In the genomic region with DNA sequence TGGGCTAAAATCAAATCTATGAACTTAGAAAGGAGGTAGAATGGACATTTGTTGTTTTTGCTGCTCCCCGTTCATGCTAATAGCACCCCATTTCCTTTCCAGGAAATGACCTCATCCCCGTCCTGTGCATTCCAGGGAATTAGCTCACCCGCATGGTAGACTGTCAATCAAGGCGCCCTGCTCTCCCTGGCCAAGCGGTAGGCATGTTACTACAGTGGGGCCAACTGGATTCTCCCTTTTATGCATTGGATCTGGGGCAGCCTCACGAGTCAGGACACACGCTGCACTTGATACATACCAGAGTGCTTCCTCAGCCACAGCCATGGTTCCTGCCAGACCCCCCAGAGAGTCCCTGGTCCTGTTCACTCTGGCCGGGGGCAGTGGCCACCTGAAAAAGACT, we compare ENCODE assay signal across 14 cellular contexts.
DNase-seq lines count a peak whose midpoint lies in the region; ATAC-seq and TF ChIP-seq lines count a peak whose summit lies in the region.
"Had no signal": no experiment of that assay in that cellular context is flagged by ENCODE, and none has a peak within 500 bp of the region (broad histone marks: within the 10 kb centered on the region; RNA-seq: fewer than 3 reads in every experiment).

No MANE protein-coding gene starts in this region.

- 61 to 80% (median 73%) methylated on average over 7 to 8 of the region's 8 CpGs for WGBS in stomach, 5 donors

- H2AFZ ChIP-seq in GM23338 (peak overlapping the region; percentile 32; the same call in 1 of the 2 replicates), neural progenitor cell (replicated peaks) (no peak overlapping the region)

- no peak overlapping the region for H3K4me3 Mint-ChIP-seq in GM23338
- no peak overlapping the region for H3K4me3 Mint-ChIP-seq in neural progenitor cell

- H3K4me2 ChIP-seq in GM23338 (no peak overlapping the region), neural progenitor cell (no peak overlapping the region)

- H3K27me3 ChIP-seq in GM23338 (ENCODE audit: insufficient read depth), result no peaks in the 10 kb centered on the region
- no peaks in the 10 kb centered on the region for H3K27me3 ChIP-seq in neural progenitor cell
- H3K27me3 ChIP-seq in stomach, result no peaks in the 10 kb centered on the region
- H3K27me3 ChIP-seq: BLaER1, thyroid gland had no signal

- H3K4me3 ChIP-seq in GM23338 (no peak overlapping the region), neural progenitor cell (no peak overlapping the region), stomach (no peak overlapping the region)
- H3K4me3 ChIP-seq: BLaER1, gastroesophageal sphincter, thyroid gland had no signal

- no peak for DNase-seq in GM23338 (ENCODE audit: low spot score)
- DNase-seq in LHCN-M2 (ENCODE audit: low read depth), result peak; percentile 15
- peak; percentile 86 for DNase-seq in dermis blood vessel endothelial cell
- DNase-seq in neural progenitor cell (ENCODE audit: low spot score), result no peak
- no peak for DNase-seq in stomach
- DNase-seq: activated CD4-positive, alpha-beta T cell treated with anti-CD3 and anti-CD28 coated beads for 48 hours; caudate nucleus; NCI-H2107; thyroid gland had no signal

- TF ChIP-seq EP300 in stomach (IDR thresholded peaks at IDR 0.05), result no peak

- no peak for TF ChIP-seq CTCF in GM23338 (conservative IDR thresholded peaks at IDR 0.05; ENCODE audit: low read depth in 2 of 2)
- no peak for TF ChIP-seq CTCF in neural progenitor cell (IDR thresholded peaks at IDR 0.05)
- no peak for TF ChIP-seq CTCF in stomach (IDR thresholded peaks at IDR 0.05)

- no peaks in the 10 kb centered on the region for H3K36me3 Mint-ChIP-seq in GM23338 (ENCODE audit: low read depth)
- H3K36me3 Mint-ChIP-seq in neural progenitor cell, result peaks cover 1% of the 10 kb centered on the region

- intact Hi-C loops in stomach (cut with DNase I; ENCODE audit: low total_unique reads), result no loop called here

- H3K9me3 ChIP-seq in neural progenitor cell (ENCODE audit: low read depth) (no peaks in the 10 kb centered on the region), stomach (no peaks in the 10 kb centered on the region)
- H3K9me3 ChIP-seq: gastroesophageal sphincter, thyroid gland had no signal

- TF ChIP-seq POLR2A in stomach (IDR thresholded peaks at IDR 0.05), result no peak

- H3K27ac ChIP-seq in GM23338 (ENCODE audit: low read depth) (no peak overlapping the region), neural progenitor cell (no peak overlapping the region), stomach (peak overlapping the region in 1 of 5 donors; percentile 57)
- H3K27ac ChIP-seq: BLaER1, thyroid gland had no signal

- ATAC-seq in GM23338, result no peak
- no peak for ATAC-seq in HG03354 (IDR thresholded peaks at IDR 0.05; ENCODE audit: poor library complexity, severe bottlenecking, unreplicated experiment)
- no peak for ATAC-seq in GM18511 (IDR thresholded peaks at IDR 0.05; ENCODE audit: unreplicated experiment)

- no peak overlapping the region for H3K9ac ChIP-seq in neural progenitor cell
- H3K9ac ChIP-seq: BLaER1 had no signal

- H3K36me3 ChIP-seq in GM23338 (ENCODE audit: insufficient read depth), result no peaks in the 10 kb centered on the region
- no peaks in the 10 kb centered on the region for H3K36me3 ChIP-seq in neural progenitor cell
- no peaks in the 10 kb centered on the region for H3K36me3 ChIP-seq in stomach
- H3K36me3 ChIP-seq: BLaER1, gastroesophageal sphincter, thyroid gland had no signal

- H3K9me2 ChIP-seq in GM23338 (ENCODE audit: insufficient read depth), result peaks cover 10% of the 10 kb centered on the region

- H3F3A ChIP-seq in GM23338 (replicated peaks; ENCODE audit: low read depth) (no peaks in the 10 kb centered on the region), neural progenitor cell (ENCODE audit: low read depth) (no peaks in the 10 kb centered on the region)

- no peaks in the 10 kb centered on the region for H3K79me2 ChIP-seq in GM23338 (replicated peaks; ENCODE audit: insufficient read depth)
- H3K79me2 ChIP-seq in neural progenitor cell (ENCODE audit: low read depth), result no peaks in the 10 kb centered on the region

- H3K9me3 Mint-ChIP-seq in GM23338 (no peaks in the 10 kb centered on the region; the same call in 1 of the 3 replicates), neural progenitor cell (peaks cover 7% of the 10 kb centered on the region)
- H3K9me3 Mint-ChIP-seq: activated naive CD4-positive, alpha-beta T cell treated with anti-CD3 and anti-CD28 coated beads, Interleukin-2, amount 50 U/mL, for 24 hours had no signal

- H3K27me3 Mint-ChIP-seq in GM23338 (ENCODE audit: insufficient read depth, low read depth, poor library complexity) (peaks cover 5% of the 10 kb centered on the region), neural progenitor cell (ENCODE audit: insufficient read depth, low read depth) (peaks cover 4% of the 10 kb centered on the region)
- H3K27me3 Mint-ChIP-seq: activated naive CD4-positive, alpha-beta T cell treated with anti-CD3 and anti-CD28 coated beads, Interleukin-2, amount 50 U/mL, for 24 hours had no signal

- H3K4me1 ChIP-seq in GM23338 (ENCODE audit: insufficient read depth), result no peaks in the 10 kb centered on the region
- H3K4me1 ChIP-seq in neural progenitor cell, result no peaks in the 10 kb centered on the region
- H3K4me1 ChIP-seq in stomach, result peaks cover 0 to 5% (median 0%) of the 10 kb centered on the region in 4 donors
- H3K4me1 ChIP-seq: thyroid gland had no signal

- H3K4me1 Mint-ChIP-seq in GM23338 (peaks cover 9% of the 10 kb centered on the region), neural progenitor cell (peaks cover 18% of the 10 kb centered on the region)

- no peaks in the 10 kb centered on the region for H4K20me1 ChIP-seq in GM23338 (replicated peaks; ENCODE audit: insufficient read depth)
- H4K20me1 ChIP-seq in neural progenitor cell (ENCODE audit: low read depth), result no peaks in the 10 kb centered on the region
- H4K20me1 ChIP-seq: BLaER1 had no signal

- H3K27ac Mint-ChIP-seq in GM23338 (no peak overlapping the region), neural progenitor cell (peak overlapping the region; percentile 82)

TF ChIP-seq in GM23338, 12 proteins besides CTCF, POLR2A, EP300 and RAD21:
- TF ChIP-seq NANOG (IDR thresholded peaks at IDR 0.05; ENCODE audit: borderline replicate concordance) (no peak), EZH2 (IDR thresholded peaks at IDR 0.05; ENCODE audit: low read depth, unreplicated experiment) (no peak)

Comparison
In these comparisons a context has a peak if more than half of its experiments do, and no peak if none do; other contexts are left out.
1. DNase-seq: peak in LHCN-M2 (single experiment) and dermis blood vessel endothelial cell (single experiment); none in GM23338 (single experiment), neural progenitor cell (single experiment) and stomach (single experiment).